In the genomic region with DNA sequence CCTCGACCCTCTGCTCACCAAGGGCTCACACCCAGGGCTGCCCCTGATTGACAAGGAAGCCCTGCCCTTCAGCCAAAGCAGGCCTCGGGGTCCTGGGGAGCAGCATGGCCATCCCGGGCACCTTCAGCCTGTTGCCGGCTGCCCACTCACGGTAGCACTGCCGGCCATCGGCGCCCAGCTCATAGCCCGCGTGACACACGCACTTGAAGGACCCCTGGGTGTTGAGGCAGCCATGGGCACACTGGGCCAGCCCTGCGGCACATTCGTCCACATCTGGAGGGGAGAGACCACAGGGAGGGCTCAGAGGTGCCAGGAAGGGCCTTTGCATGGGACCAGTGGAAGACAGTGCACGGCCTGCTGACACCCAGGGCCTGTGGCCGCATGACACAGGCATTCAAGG, we compare ENCODE assay signal across 10 cellular contexts. TPM values are rescaled to one million over a fixed set of nuclear protein-coding genes. Genes with fewer than 3 reads are reported as not detected.
"Had no signal": no experiment of that assay in that cellular context is flagged by ENCODE, and none has a peak within 500 bp of the region (broad histone marks: within the 10 kb centered on the region; RNA-seq: fewer than 3 reads in every experiment).

No MANE protein-coding gene starts in this region.

- H3K9ac ChIP-seq: GM23248 had no signal

- H3K4me2 ChIP-seq: GM23338 had no signal

- H3K36me3 ChIP-seq: HAP-1 had no signal

- ATAC-seq: GM23338 had no signal

- H2AFZ ChIP-seq: GM23248, GM23338 had no signal

- H3K4me3 ChIP-seq: GM23248, GM23338, HAP-1 had no signal

- DNase-seq: GM23248, GOT3, H7, H9, HCEC 1CT, HFFc6 had no signal

- H3K4me1 ChIP-seq: HAP-1 had no signal

- H3K4me1 Mint-ChIP-seq: GM23338, H9 had no signal

- H3K27ac ChIP-seq: GM23248 had no signal

- FAIRE-seq: H1, H54 had no signal

- H3K9me3 Mint-ChIP-seq: GM23338, HFFc6 had no signal

- H3K27ac Mint-ChIP-seq: GM23338, H9, HFFc6 had no signal

- H3K4me3 Mint-ChIP-seq: GM23338, H9, HFFc6 had no signal

- H3K9me3 ChIP-seq: HAP-1 had no signal

RNA-seq across cellular contexts. Expression of a gene that starts 57.4 kb away (rescaled TPM):
- total RNA-seq: GM23248 had no signal
- polyA plus RNA-seq: GM23248 had no signal
